In genomic region chr2:234292205-234292954, GRCh38 we compare ENCODE assay signal across 8 cellular contexts.
DNase-seq lines count a peak whose midpoint lies in the region; ATAC-seq and TF ChIP-seq lines count a peak whose summit lies in the region.

No MANE protein-coding gene starts in this region.

- CTCF ChIA-PET in PC-9 (lab: Charles Lee) = no interaction called here

- H3F3A ChIP-seq in PC-9 (ENCODE audit: insufficient read depth, low read depth) (peaks cover 20% of the 10 kb centered on the region; the same call in 1 of the 2 replicates), smooth muscle cell (ENCODE audit: low read depth) (peaks cover 5% of the 10 kb centered on the region)

- intact Hi-C loops in PC-9 (cut with micrococcal nuclease; ENCODE audit: unreplicated experiment) (no loop called here), spleen (cut with DNase I; ENCODE audit: low total_unique reads) (loop anchor here (5.0 kb wide), 1 partner anchor 205 kb away; the partner anchor contains the start of gene ARL4C), posterior vena cava (cut with DNase I) (no loop called here)

- H4K20me1 ChIP-seq in PC-9 (ENCODE audit: insufficient read depth) (no peaks in the 10 kb centered on the region), smooth muscle cell (ENCODE audit: low read depth) (no peaks in the 10 kb centered on the region)

- H3K36me3 ChIP-seq in PC-9 (ENCODE audit: low read depth) = no peaks in the 10 kb centered on the region
- no peaks in the 10 kb centered on the region for H3K36me3 ChIP-seq in spleen
- H3K36me3 ChIP-seq in smooth muscle cell (ENCODE audit: low read depth) = no peaks in the 10 kb centered on the region

- H3K27me3 ChIP-seq in PC-9 (ENCODE audit: insufficient read depth, low read depth) (no peaks in the 10 kb centered on the region), spleen (replicated peaks in 1 of 7) (peaks cover 0 to 14% (median 0%) of the 10 kb centered on the region in 7 donors), smooth muscle cell (ENCODE audit: low read depth) (no peaks in the 10 kb centered on the region)

- H3K79me2 ChIP-seq in PC-9 (ENCODE audit: low read depth) (no peaks in the 10 kb centered on the region), smooth muscle cell (ENCODE audit: low read depth) (no peaks in the 10 kb centered on the region)

- H3K9me3 ChIP-seq in PC-9 (ENCODE audit: insufficient read depth, low read depth) = peaks cover 8% of the 10 kb centered on the region
- peaks cover 0 to 10% (median 0%) of the 10 kb centered on the region in 8 donors for H3K9me3 ChIP-seq in spleen
- no peaks in the 10 kb centered on the region for H3K9me3 ChIP-seq in smooth muscle cell (replicated peaks; ENCODE audit: low read depth)

- H3K9me2 ChIP-seq in PC-9 (ENCODE audit: insufficient read depth) = no peaks in the 10 kb centered on the region

- DNase-seq in PC-9 (no peak), spleen (no peak), smooth muscle cell (lab: John Stamatoyannopoulos, UW; ENCODE audit: unreplicated experiment) (no peak), NCI-H446 (lab: John Stamatoyannopoulos, UW) (no peak), posterior vena cava (ENCODE audit: low spot score) (no peak)
- peak; percentile 67 for DNase-seq in activated naive CD4-positive, alpha-beta T cell treated with Interleukin-2 at 50 U/mL for 16 hours

- H3K4me3 ChIP-seq in PC-9 = no peak overlapping the region
- H3K4me3 ChIP-seq in spleen = peak overlapping the region in 1 of 8 donors; percentile 38
- H3K4me3 ChIP-seq in smooth muscle cell = no peak overlapping the region

- peak; percentile 50 for ATAC-seq in GM18861 (IDR thresholded peaks at IDR 0.05; ENCODE audit: unreplicated experiment)
- peak; percentile 55 for ATAC-seq in HG02884 (IDR thresholded peaks at IDR 0.05; ENCODE audit: unreplicated experiment)

- no peak overlapping the region for H2AFZ ChIP-seq in PC-9
- H2AFZ ChIP-seq in smooth muscle cell (ENCODE audit: low read depth) = no peak overlapping the region

- 53 to 68% (median 60%) methylated on average over 10 of the region's 10 CpGs for WGBS in spleen, 5 donors
- WGBS in smooth muscle cell (ENCODE audit: low lambda C conversion rate) = 86% methylated on average over 10 of the region's 10 CpGs

- POLR2A ChIA-PET in PC-9 (lab: Charles Lee; ENCODE audit: unreplicated experiment) = no interaction called here

- peaks cover 23% of the 10 kb centered on the region for H3K4me1 ChIP-seq in PC-9 (replicated peaks; ENCODE audit: insufficient read depth)
- peaks cover 38 to 74% (median 56%) of the 10 kb centered on the region in 6 donors for H3K4me1 ChIP-seq in spleen
- no peaks in the 10 kb centered on the region for H3K4me1 ChIP-seq in smooth muscle cell (ENCODE audit: low read depth)

- no peak overlapping the region for H3K9ac ChIP-seq in smooth muscle cell (ENCODE audit: low read depth)

- no peak overlapping the region for H3K27ac ChIP-seq in PC-9
- peak overlapping the region; percentile 73 to 93 (median 82) for H3K27ac ChIP-seq in spleen
- H3K27ac ChIP-seq in smooth muscle cell (ENCODE audit: low read depth) = no peak overlapping the region

- TF ChIP-seq POLR2A in spleen (IDR thresholded peaks at IDR 0.05) = no peak

- BruUV-seq in PC-9 (replicated peaks; lab: Mats Ljungman, UMichigan) = no TSS peak

- TF ChIP-seq CTCF in PC-9 (conservative IDR thresholded peaks at IDR 0.05) (no peak), spleen (IDR thresholded peaks at IDR 0.05 in 8 of 11, conservative IDR thresholded peaks at IDR 0.05 in 3 of 11) (no peak), smooth muscle cell (IDR thresholded peaks at IDR 0.05; ENCODE audit: borderline replicate concordance, insufficient read depth, poor library complexity, severe bottlenecking) (no peak)

- 0 out of 2 replicates have a peak overlapping the region, but pooled peaks have one; percentile 21 for H3K4me2 ChIP-seq in PC-9
- no peak overlapping the region for H3K4me2 ChIP-seq in smooth muscle cell

Comparison
In these comparisons a context has a peak if more than half of its experiments do, and no peak if none do; other contexts are left out.
1. H3K27ac ChIP-seq: peak in spleen (8 of 8); none in PC-9 (single experiment) and smooth muscle cell (single experiment).